ENCODE assay signal across 1 cellular context in the genomic region with DNA sequence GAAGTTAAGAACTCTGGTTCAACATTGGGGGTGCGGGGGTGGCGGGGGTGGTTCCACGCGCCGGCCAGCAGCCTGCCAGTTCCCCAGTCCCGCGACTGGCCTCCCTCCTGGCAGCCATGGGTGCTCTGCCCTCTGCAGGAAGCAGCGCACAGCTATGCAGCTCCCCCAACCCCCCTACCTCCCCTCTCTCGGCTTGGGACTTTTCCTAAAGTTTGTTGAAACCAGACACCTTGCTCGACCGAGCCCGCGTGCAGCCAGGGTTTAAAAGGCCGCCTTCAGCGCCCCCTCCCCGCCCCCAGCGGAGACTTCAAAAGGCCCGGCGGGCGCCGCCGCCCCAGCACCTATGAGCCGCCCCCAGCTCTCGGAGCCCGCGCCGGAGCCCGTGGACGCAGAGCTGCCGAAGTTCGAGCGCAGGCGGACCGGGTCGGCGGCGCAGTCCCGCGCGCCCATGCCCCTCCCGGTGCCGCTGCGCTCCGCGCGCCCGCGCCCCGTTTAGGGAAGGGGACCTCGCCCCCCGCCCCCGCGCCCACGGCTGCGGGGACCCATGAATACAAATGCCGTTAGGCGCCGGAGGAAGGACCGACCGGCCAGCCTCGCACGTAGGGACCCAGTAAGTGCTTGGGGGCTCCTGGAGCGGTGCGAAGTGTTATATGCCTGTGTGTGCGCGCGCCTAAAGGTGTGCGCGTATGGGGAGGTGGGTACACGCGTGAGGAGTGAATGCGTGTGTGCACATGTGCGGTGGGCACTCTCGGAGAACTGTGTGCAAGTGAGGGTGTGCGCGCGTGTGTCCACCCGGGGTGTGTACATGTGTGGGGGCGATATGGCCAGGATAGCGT.
TF ChIP-seq lines count a peak whose summit lies in the region.

No MANE protein-coding gene starts in this region.

TF ChIP-seq in HepG2, 621 proteins besides CTCF, POLR2A, EP300 and RAD21 (continued from another document and continues in another):
- TF ChIP-seq, protein P1, sequence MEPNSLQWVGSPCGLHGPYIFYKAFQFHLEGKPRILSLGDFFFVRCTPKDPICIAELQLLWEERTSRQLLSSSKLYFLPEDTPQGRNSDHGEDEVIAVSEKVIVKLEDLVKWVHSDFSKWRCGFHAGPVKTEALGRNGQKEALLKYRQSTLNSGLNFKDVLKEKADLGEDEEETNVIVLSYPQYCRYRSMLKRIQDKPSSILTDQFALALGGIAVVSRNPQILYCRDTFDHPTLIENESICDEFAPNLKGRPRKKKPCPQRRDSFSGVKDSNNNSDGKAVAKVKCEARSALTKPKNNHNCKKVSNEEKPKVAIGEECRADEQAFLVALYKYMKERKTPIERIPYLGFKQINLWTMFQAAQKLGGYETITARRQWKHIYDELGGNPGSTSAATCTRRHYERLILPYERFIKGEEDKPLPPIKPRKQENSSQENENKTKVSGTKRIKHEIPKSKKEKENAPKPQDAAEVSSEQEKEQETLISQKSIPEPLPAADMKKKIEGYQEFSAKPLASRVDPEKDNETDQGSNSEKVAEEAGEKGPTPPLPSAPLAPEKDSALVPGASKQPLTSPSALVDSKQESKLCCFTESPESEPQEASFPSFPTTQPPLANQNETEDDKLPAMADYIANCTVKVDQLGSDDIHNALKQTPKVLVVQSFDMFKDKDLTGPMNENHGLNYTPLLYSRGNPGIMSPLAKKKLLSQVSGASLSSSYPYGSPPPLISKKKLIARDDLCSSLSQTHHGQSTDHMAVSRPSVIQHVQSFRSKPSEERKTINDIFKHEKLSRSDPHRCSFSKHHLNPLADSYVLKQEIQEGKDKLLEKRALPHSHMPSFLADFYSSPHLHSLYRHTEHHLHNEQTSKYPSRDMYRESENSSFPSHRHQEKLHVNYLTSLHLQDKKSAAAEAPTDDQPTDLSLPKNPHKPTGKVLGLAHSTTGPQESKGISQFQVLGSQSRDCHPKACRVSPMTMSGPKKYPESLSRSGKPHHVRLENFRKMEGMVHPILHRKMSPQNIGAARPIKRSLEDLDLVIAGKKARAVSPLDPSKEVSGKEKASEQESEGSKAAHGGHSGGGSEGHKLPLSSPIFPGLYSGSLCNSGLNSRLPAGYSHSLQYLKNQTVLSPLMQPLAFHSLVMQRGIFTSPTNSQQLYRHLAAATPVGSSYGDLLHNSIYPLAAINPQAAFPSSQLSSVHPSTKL (CRISPR knock-in tag; IDR thresholded peaks at IDR 0.05), result peak; percentile 76
- TF ChIP-seq KLF16 (CRISPR knock-in tag; IDR thresholded peaks at IDR 0.05) (peak in 1 of 2 experiments; percentile 41; a peak in 1 of 4 replicates), KMT2A (CRISPR knock-in tag; IDR thresholded peaks at IDR 0.05) (0 out of 2 replicates have a peak, but pooled peaks have one; percentile 38), ZNF12 (CRISPR knock-in tag; IDR thresholded peaks at IDR 0.05) (no peak), ZFP90 (CRISPR knock-in tag; IDR thresholded peaks at IDR 0.05; ENCODE audit: borderline replicate concordance) (peak; percentile 86), PPARG (CRISPR knock-in tag; conservative IDR thresholded peaks at IDR 0.05) (0 out of 2 replicates have a peak, but pooled peaks have one; percentile 32), ZSCAN29 (CRISPR knock-in tag; conservative IDR thresholded peaks at IDR 0.05) (no peak; the same call in 1 of the 2 replicates), ZNF33B (CRISPR knock-in tag; IDR thresholded peaks at IDR 0.05) (peak; percentile 82; the same call in 1 of the 2 replicates), FOXP1 (IDR thresholded peaks at IDR 0.05) (no peak), FOXP1 (CRISPR knock-in tag; IDR thresholded peaks at IDR 0.05) (peak; percentile 7; the same call in 1 of the 2 replicates), ZNF605 (CRISPR knock-in tag; IDR thresholded peaks at IDR 0.05) (peak; percentile 49), SIN3A (IDR thresholded peaks at IDR 0.05; ENCODE audit: borderline replicate concordance, low read depth, low read length) (peak; percentile 39; the same call in 1 of the 2 replicates), ZNF564 (CRISPR knock-in tag; IDR thresholded peaks at IDR 0.05) (peak; percentile 82; the same call in 1 of the 2 replicates), MTA3 (CRISPR knock-in tag; IDR thresholded peaks at IDR 0.05) (no peak), SMAD1 (CRISPR knock-in tag; IDR thresholded peaks at IDR 0.05; ENCODE audit: borderline replicate concordance, low read depth) (peak; percentile 72), TCF7 (IDR thresholded peaks at IDR 0.05; ENCODE audit: low read depth) (peak; percentile 96), RAD51 (IDR thresholded peaks at IDR 0.05; ENCODE audit: borderline replicate concordance) (no peak), TARDBP (CRISPR knock-in tag; IDR thresholded peaks at IDR 0.05) (0 out of 2 replicates have a peak, but pooled peaks have one; percentile 31), SOX13 (IDR thresholded peaks at IDR 0.05) (no peak), SOX13 (CRISPR knock-in tag; conservative IDR thresholded peaks at IDR 0.05 in 1 of 2, IDR thresholded peaks at IDR 0.05 in 1 of 2) (peak in 1 of 2 experiments; percentile 71; a peak in 1 of 4 replicates), DNMT1 (CRISPR knock-in tag; IDR thresholded peaks at IDR 0.05) (0 out of 2 replicates have a peak, but pooled peaks have one; percentile 69), ZNF883 (CRISPR knock-in tag; IDR thresholded peaks at IDR 0.05; ENCODE audit: not compliant biosample characterization) (no peak), ZNF709 (CRISPR knock-in tag; IDR thresholded peaks at IDR 0.05) (peak; percentile 63), HNRNPLL (IDR thresholded peaks at IDR 0.05; ENCODE audit: low read depth, low read length, poor library complexity, severe bottlenecking) (peak; percentile 75)
- TF ChIP-seq, protein P2, sequence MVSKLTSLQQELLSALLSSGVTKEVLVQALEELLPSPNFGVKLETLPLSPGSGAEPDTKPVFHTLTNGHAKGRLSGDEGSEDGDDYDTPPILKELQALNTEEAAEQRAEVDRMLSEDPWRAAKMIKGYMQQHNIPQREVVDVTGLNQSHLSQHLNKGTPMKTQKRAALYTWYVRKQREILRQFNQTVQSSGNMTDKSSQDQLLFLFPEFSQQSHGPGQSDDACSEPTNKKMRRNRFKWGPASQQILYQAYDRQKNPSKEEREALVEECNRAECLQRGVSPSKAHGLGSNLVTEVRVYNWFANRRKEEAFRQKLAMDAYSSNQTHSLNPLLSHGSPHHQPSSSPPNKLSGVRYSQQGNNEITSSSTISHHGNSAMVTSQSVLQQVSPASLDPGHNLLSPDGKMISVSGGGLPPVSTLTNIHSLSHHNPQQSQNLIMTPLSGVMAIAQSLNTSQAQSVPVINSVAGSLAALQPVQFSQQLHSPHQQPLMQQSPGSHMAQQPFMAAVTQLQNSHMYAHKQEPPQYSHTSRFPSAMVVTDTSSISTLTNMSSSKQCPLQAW (CRISPR knock-in tag; IDR thresholded peaks at IDR 0.05), result peak; percentile 60; the same call in 1 of the 2 replicates
- TF ChIP-seq, protein P3, sequence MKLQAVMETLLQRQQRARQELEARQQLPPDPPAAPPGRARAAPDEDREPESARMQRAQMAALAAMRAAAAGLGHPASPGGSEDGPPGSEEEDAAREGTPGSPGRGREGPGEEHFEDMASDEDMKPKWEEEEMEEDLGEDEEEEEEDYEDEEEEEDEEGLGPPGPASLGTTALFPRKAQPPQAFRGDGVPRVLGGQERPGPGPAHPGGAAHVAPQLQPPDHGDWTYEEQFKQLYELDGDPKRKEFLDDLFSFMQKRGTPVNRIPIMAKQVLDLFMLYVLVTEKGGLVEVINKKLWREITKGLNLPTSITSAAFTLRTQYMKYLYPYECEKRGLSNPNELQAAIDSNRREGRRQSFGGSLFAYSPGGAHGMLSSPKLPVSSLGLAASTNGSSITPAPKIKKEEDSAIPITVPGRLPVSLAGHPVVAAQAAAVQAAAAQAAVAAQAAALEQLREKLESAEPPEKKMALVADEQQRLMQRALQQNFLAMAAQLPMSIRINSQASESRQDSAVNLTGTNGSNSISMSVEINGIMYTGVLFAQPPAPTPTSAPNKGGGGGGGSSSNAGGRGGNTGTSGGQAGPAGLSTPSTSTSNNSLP (IDR thresholded peaks at IDR 0.05; ENCODE audit: low read depth, low read length), result no peak
- TF ChIP-seq, protein P4, sequence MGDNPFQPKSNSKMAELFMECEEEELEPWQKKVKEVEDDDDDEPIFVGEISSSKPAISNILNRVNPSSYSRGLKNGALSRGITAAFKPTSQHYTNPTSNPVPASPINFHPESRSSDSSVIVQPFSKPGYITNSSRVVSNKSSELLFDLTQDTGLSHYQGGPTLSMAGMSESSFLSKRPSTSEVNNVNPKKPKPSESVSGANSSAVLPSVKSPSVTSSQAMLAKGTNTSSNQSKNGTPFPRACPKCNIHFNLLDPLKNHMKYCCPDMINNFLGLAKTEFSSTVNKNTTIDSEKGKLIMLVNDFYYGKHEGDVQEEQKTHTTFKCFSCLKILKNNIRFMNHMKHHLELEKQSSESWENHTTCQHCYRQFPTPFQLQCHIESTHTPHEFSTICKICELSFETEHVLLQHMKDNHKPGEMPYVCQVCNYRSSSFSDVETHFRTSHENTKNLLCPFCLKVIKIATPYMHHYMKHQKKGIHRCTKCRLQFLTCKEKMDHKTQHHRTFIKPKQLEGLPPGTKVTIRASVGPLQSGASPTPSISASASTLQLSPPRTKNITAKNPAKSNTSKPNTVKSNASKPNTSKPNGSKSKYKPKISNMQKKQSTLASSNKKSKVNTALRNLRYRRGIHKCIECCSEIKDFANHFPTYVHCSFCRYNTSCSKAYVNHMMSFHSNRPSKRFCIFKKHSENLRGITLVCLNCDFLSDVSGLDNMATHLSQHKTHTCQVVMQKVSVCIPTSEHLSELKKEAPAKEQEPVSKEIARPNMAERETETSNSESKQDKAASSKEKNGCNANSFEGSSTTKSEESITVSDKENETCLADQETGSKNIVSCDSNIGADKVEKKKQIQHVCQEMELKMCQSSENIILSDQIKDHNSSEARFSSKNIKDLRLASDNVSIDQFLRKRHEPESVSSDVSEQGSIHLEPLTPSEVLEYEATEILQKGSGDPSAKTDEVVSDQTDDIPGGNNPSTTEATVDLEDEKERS (CRISPR knock-in tag; IDR thresholded peaks at IDR 0.05), result no peak; the same call in none of the 2 replicates
- TF ChIP-seq, protein P5, sequence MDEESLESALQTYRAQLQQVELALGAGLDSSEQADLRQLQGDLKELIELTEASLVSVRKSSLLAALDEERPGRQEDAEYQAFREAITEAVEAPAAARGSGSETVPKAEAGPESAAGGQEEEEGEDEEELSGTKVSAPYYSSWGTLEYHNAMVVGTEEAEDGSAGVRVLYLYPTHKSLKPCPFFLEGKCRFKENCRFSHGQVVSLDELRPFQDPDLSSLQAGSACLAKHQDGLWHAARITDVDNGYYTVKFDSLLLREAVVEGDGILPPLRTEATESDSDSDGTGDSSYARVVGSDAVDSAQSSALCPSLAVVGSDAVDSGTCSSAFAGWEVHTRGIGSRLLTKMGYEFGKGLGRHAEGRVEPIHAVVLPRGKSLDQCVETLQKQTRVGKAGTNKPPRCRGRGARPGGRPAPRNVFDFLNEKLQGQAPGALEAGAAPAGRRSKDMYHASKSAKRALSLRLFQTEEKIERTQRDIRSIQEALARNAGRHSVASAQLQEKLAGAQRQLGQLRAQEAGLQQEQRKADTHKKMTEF (CRISPR knock-in tag; IDR thresholded peaks at IDR 0.05), result peak; percentile 76; the same call in 1 of the 2 replicates
- TF ChIP-seq, protein P6, sequence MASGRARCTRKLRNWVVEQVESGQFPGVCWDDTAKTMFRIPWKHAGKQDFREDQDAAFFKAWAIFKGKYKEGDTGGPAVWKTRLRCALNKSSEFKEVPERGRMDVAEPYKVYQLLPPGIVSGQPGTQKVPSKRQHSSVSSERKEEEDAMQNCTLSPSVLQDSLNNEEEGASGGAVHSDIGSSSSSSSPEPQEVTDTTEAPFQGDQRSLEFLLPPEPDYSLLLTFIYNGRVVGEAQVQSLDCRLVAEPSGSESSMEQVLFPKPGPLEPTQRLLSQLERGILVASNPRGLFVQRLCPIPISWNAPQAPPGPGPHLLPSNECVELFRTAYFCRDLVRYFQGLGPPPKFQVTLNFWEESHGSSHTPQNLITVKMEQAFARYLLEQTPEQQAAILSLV (CRISPR knock-in tag; IDR thresholded peaks at IDR 0.05; ENCODE audit: borderline replicate concordance), result no peak
- TF ChIP-seq, protein P7, sequence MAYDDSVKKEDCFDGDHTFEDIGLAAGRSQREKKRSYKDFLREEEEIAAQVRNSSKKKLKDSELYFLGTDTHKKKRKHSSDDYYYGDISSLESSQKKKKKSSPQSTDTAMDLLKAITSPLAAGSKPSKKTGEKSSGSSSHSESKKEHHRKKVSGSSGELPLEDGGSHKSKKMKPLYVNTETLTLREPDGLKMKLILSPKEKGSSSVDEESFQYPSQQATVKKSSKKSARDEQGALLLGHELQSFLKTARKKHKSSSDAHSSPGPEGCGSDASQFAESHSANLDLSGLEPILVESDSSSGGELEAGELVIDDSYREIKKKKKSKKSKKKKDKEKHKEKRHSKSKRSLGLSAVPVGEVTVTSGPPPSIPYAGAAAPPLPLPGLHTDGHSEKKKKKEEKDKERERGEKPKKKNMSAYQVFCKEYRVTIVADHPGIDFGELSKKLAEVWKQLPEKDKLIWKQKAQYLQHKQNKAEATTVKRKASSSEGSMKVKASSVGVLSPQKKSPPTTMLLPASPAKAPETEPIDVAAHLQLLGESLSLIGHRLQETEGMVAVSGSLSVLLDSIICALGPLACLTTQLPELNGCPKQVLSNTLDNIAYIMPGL (CRISPR knock-in tag; IDR thresholded peaks at IDR 0.05; ENCODE audit: borderline replicate concordance in 1 of 2, low read depth in 1 of 2), result peak; percentile 78 to 87; a peak in 3 of 4 replicates
- TF ChIP-seq, protein P8, sequence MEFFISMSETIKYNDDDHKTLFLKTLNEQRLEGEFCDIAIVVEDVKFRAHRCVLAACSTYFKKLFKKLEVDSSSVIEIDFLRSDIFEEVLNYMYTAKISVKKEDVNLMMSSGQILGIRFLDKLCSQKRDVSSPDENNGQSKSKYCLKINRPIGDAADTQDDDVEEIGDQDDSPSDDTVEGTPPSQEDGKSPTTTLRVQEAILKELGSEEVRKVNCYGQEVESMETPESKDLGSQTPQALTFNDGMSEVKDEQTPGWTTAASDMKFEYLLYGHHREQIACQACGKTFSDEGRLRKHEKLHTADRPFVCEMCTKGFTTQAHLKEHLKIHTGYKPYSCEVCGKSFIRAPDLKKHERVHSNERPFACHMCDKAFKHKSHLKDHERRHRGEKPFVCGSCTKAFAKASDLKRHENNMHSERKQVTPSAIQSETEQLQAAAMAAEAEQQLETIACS (CRISPR knock-in tag; IDR thresholded peaks at IDR 0.05), result peak; percentile 75
